ENCODE assay signal across 1 cellular context in genomic region chr20:44208770-44209169, GRCh38.
TF ChIP-seq lines count a peak whose summit lies in the region.

No MANE protein-coding gene starts in this region.

TF ChIP-seq in HepG2, 621 proteins besides CTCF, POLR2A, EP300 and RAD21 (continued from another document):
- TF ChIP-seq, protein P1, sequence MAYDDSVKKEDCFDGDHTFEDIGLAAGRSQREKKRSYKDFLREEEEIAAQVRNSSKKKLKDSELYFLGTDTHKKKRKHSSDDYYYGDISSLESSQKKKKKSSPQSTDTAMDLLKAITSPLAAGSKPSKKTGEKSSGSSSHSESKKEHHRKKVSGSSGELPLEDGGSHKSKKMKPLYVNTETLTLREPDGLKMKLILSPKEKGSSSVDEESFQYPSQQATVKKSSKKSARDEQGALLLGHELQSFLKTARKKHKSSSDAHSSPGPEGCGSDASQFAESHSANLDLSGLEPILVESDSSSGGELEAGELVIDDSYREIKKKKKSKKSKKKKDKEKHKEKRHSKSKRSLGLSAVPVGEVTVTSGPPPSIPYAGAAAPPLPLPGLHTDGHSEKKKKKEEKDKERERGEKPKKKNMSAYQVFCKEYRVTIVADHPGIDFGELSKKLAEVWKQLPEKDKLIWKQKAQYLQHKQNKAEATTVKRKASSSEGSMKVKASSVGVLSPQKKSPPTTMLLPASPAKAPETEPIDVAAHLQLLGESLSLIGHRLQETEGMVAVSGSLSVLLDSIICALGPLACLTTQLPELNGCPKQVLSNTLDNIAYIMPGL (CRISPR knock-in tag; IDR thresholded peaks at IDR 0.05; ENCODE audit: borderline replicate concordance in 1 of 2, low read depth in 1 of 2) = no peak
- no peak for TF ChIP-seq ERF (CRISPR knock-in tag; IDR thresholded peaks at IDR 0.05)
- TF ChIP-seq, protein P2, sequence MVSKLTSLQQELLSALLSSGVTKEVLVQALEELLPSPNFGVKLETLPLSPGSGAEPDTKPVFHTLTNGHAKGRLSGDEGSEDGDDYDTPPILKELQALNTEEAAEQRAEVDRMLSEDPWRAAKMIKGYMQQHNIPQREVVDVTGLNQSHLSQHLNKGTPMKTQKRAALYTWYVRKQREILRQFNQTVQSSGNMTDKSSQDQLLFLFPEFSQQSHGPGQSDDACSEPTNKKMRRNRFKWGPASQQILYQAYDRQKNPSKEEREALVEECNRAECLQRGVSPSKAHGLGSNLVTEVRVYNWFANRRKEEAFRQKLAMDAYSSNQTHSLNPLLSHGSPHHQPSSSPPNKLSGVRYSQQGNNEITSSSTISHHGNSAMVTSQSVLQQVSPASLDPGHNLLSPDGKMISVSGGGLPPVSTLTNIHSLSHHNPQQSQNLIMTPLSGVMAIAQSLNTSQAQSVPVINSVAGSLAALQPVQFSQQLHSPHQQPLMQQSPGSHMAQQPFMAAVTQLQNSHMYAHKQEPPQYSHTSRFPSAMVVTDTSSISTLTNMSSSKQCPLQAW (CRISPR knock-in tag; IDR thresholded peaks at IDR 0.05) = no peak
- 0 out of 2 replicates have a peak, but pooled peaks have one; percentile 52 for TF ChIP-seq HOXA5 (CRISPR knock-in tag; IDR thresholded peaks at IDR 0.05)
- TF ChIP-seq ZNF430 (CRISPR knock-in tag; IDR thresholded peaks at IDR 0.05) = no peak
- TF ChIP-seq HCFC1 (IDR thresholded peaks at IDR 0.05; ENCODE audit: low read depth, low read length) = no peak
- no peak for TF ChIP-seq ZNF543 (CRISPR knock-in tag; IDR thresholded peaks at IDR 0.05)
